8 cellular contexts compared by ENCODE assay signal in the genomic region with DNA sequence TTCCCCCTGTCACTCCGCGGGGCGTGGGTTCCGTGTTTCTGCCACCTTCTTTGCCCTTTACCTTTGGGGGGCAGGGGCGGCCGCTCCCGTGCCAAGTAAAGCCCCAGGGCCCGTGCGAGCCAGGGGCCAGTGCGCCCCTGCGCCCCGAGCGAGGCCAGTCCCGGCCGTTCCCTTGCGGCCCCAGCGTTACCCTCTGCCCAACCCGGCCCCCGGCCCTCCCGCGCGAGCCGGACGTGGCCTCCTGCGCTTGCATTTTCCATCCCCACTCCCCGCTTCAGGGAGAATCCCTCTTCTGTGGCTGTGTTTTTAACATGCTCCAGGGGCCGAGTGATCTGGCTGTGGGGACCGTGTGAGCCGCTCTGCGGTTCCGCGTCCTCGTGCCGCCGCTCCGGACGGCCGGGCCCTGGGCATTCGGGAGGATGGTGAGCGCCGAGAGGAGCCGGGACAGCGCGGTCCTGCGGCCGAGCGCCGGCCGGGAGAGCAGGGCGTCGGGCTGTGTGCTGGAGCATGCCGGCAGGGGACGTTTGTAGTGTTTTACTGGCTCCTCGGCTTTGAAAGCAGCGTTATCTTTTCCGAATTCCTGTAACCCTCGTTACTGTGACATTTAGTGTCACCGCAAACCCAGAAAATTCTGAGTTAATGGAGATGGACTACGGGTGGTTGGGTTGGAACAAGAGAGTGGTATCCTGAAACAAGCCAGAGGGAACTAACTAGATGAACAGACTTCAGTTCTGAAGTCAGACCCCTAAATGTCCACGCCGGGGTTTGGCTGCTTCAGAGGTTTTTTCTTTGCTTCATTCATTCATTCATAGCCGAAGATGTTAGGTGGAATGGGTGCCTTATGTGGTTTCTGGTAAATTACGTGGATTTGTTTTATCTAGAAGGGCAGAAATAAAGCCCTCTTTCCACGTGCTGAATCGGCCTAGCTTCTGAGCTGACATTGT. TPM values are rescaled to one million over a fixed set of nuclear protein-coding genes. Genes with fewer than 3 reads are reported as not detected.
DNase-seq lines count a peak whose midpoint lies in the region; ATAC-seq and TF ChIP-seq lines count a peak whose summit lies in the region.

No MANE protein-coding gene starts in this region.

- no peaks in the 10 kb centered on the region for H3K27me3 ChIP-seq in KMS-11 (ENCODE audit: insufficient read depth, low read depth)

- CTCF ChIA-PET in activated CD8-positive, alpha-beta memory T cell treated with anti-CD3 and anti-CD28 coated beads, Interleukin-2, amount 10 ng/mL, durations not matched to agents 7 days and 5 days (lab: Charles Lee) = interaction anchor here (1.4 kb wide), 1 partner anchor 10 kb away, joined by 3 read pairs; no protein-coding TSS in a partner anchor

- peaks cover 51% of the 10 kb centered on the region for H3K4me1 ChIP-seq in KMS-11 (ENCODE audit: low read depth, poor library complexity, severe bottlenecking)

- ATAC-seq in activated CD8-positive, alpha-beta memory T cell treated with anti-CD3 and anti-CD28 coated beads, Interleukin-2, amount 10 ng/mL, durations not matched to agents 7 days and 5 days = peak; percentile 6

- no peaks in the 10 kb centered on the region for H3K36me3 ChIP-seq in KMS-11 (ENCODE audit: insufficient read depth)

- H4K20me1 ChIP-seq in KMS-11 (ENCODE audit: insufficient read depth) = peaks cover 31% of the 10 kb centered on the region

- peaks cover 11% of the 10 kb centered on the region for H3K9me3 Mint-ChIP-seq in activated CD8-positive, alpha-beta memory T cell treated with anti-CD3 and anti-CD28 coated beads, Interleukin-2, amount 10 ng/mL, durations not matched to agents 7 days and 5 days (ENCODE audit: low read depth)

- H3K4me2 ChIP-seq in KMS-11 = peak overlapping the region; percentile 76

- H3K4me3 ChIP-seq in KMS-11 (IDR thresholded peaks at IDR 0.05; ENCODE audit: insufficient read depth, low read depth, low read length) = peak overlapping the region; percentile 95
- H3K4me3 ChIP-seq in epithelial cell of proximal tubule (ENCODE audit: low read depth, low read length) = peak overlapping the region; percentile 93

- H3K4me3 Mint-ChIP-seq in activated CD8-positive, alpha-beta memory T cell treated with anti-CD3 and anti-CD28 coated beads, Interleukin-2, amount 10 ng/mL, durations not matched to agents 7 days and 5 days = peak overlapping the region; percentile 82

- H3K4me1 Mint-ChIP-seq in activated CD8-positive, alpha-beta memory T cell treated with anti-CD3 and anti-CD28 coated beads, Interleukin-2, amount 10 ng/mL, durations not matched to agents 7 days and 5 days = peaks cover 23% of the 10 kb centered on the region

- TF ChIP-seq CTCF in KMS-11 (conservative IDR thresholded peaks at IDR 0.05; ENCODE audit: low read depth, low read length) (no peak), epithelial cell of proximal tubule (conservative IDR thresholded peaks at IDR 0.05; ENCODE audit: low read depth, low read length) (peak; percentile 9)

- H3K79me2 ChIP-seq in KMS-11 (ENCODE audit: insufficient read depth, low read depth) = peaks cover 59% of the 10 kb centered on the region

- no peaks in the 10 kb centered on the region for H3K36me3 Mint-ChIP-seq in activated CD8-positive, alpha-beta memory T cell treated with anti-CD3 and anti-CD28 coated beads, Interleukin-2, amount 10 ng/mL, durations not matched to agents 7 days and 5 days

- H3K9ac ChIP-seq in KMS-11 = peak overlapping the region; percentile 82

- H3K27me3 Mint-ChIP-seq in activated CD8-positive, alpha-beta memory T cell treated with anti-CD3 and anti-CD28 coated beads, Interleukin-2, amount 10 ng/mL, durations not matched to agents 7 days and 5 days = peaks cover 5% of the 10 kb centered on the region

- H3K27ac Mint-ChIP-seq in activated CD8-positive, alpha-beta memory T cell treated with anti-CD3 and anti-CD28 coated beads, Interleukin-2, amount 10 ng/mL, durations not matched to agents 7 days and 5 days = peak overlapping the region; percentile 84

- H3K27ac ChIP-seq in KMS-11 = peak overlapping the region; percentile 59

- DNase-seq in Daoy (ENCODE audit: low read depth) = peak; percentile 33
- DNase-seq in activated CD8-positive, alpha-beta memory T cell treated with anti-CD3 and anti-CD28 coated beads, Interleukin-2, amount 10 ng/mL, durations not matched to agents 7 days and 5 days = peak; percentile 49
- no peak for DNase-seq in epithelial cell of proximal tubule (ENCODE audit: low read depth)
- DNase-seq in midbrain (lab: John Stamatoyannopoulos, UW) = peak; percentile 28
- peak; percentile 44 for DNase-seq in superior temporal gyrus (ENCODE audit: extremely low spot score)
- DNase-seq in NCI-H2029 treated with DMSO at 0.1 percent for 48 hours (lab: John Stamatoyannopoulos, UW) = no peak
- DNase-seq in A172 (ENCODE audit: low spot score) = no peak

- peak overlapping the region; percentile 28; the same call in 1 of the 2 replicates for H2AFZ ChIP-seq in KMS-11 (ENCODE audit: low read depth)

RNA-seq across cellular contexts. Expression of a gene that starts 1.1 kb away (rescaled TPM):
- 58.4 and 63.1 TPM in 2 replicates for total RNA-seq in Daoy (2014; rRNA removed; shearing (Covaris generic))
- total RNA-seq in activated CD8-positive, alpha-beta memory T cell treated with anti-CD3 and anti-CD28 coated beads, Interleukin-2, amount 10 ng/mL, durations not matched to agents 7 days and 5 days = 10 to 100 TPM; 25.0 to 30.2 TPM
- total RNA-seq in epithelial cell of proximal tubule = 52.1 and 71.2 TPM in 2 replicates
- total RNA-seq in A172 (2014; rRNA removed; shearing (Covaris generic)) = 79.8 and 84.9 TPM in 2 replicates

Comparison
In these comparisons a context has a peak if more than half of its experiments do, and no peak if none do; other contexts are left out.
1. DNase-seq: peak in Daoy (single experiment), activated CD8-positive, alpha-beta memory T cell treated with anti-CD3 and anti-CD28 coated beads, Interleukin-2, amount 10 ng/mL, durations not matched to agents 7 days and 5 days (single experiment), midbrain (single experiment) and superior temporal gyrus (single experiment); none in epithelial cell of proximal tubule (single experiment), NCI-H2029 treated with DMSO at 0.1 percent for 48 hours (single experiment) and A172 (single experiment).